ENCODE assay signal across 21 cellular contexts in the genomic region with DNA sequence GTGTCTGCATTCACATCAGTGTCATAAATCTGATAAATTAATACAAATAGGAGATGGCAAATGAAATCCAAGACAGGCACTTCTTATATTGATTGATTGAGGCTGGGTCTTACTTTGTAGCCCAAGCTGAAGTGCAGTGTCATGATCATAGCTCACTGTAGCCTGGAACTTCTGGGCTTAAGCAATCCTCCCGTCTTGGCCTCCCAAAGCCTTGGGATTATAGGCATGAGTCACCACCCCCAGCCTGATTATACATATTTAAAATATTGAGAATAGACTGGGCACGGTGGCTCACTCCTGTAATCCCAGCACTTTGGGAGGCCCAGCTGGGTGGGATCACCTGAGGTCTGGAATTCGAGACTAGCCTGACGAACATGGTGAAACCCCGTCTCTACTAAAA. TPM values are rescaled to one million over a fixed set of nuclear protein-coding genes. Genes with fewer than 3 reads are reported as not detected.
DNase-seq lines count a peak whose midpoint lies in the region; ATAC-seq, FAIRE-seq and TF ChIP-seq lines count a peak whose summit lies in the region.
"Had no signal": no experiment of that assay in that cellular context is flagged by ENCODE, and none has a peak within 500 bp of the region (broad histone marks: within the 10 kb centered on the region; RNA-seq: fewer than 3 reads in every experiment).

No MANE protein-coding gene starts in this region.

- H3K27ac ChIP-seq in ACC112 (ENCODE audit: low read depth, low read length) (peak overlapping the region; percentile 71), astrocyte (ENCODE audit: low read depth, low read length) (no peak overlapping the region), gastrocnemius medialis (no peak overlapping the region)
- H3K27ac ChIP-seq: foreskin keratinocyte, stomach had no signal

- no peak for TF ChIP-seq CTCF in astrocyte (IDR thresholded peaks at IDR 0.05; ENCODE audit: insufficient read depth, low read depth, low read length)
- no peak for TF ChIP-seq CTCF in foreskin fibroblast (IDR thresholded peaks at IDR 0.05; ENCODE audit: low read depth, low read length)
- no peak for TF ChIP-seq CTCF in gastrocnemius medialis (IDR thresholded peaks at IDR 0.05 in 4 of 5, conservative IDR thresholded peaks at IDR 0.05 in 1 of 5)

- H3K9me3 ChIP-seq in astrocyte (ENCODE audit: insufficient read depth, low read depth, low read length) = no peaks in the 10 kb centered on the region
- no peaks in the 10 kb centered on the region for H3K9me3 ChIP-seq in gastrocnemius medialis
- H3K9me3 ChIP-seq: mucosa of descending colon, stomach had no signal

- H3K4me2 ChIP-seq in astrocyte (ENCODE audit: low read length) = no peak overlapping the region

- in situ Hi-C loops in gastrocnemius medialis (cut with MboI; ENCODE audit: low sequenced_read_pairs in 4 of 4) = no loop called here

- H3K4me3 ChIP-seq in ACC112 (ENCODE audit: low read depth, low read length) (no peak overlapping the region), astrocyte (ENCODE audit: insufficient read depth, low read depth, low read length) (no peak overlapping the region), foreskin fibroblast (ENCODE audit: low read depth in 1 of 2, low read length in 2 of 2) (no peak overlapping the region), gastrocnemius medialis (no peak overlapping the region)
- H3K4me3 ChIP-seq: GM12878, mucosa of descending colon, stomach had no signal

- H3K36me3 ChIP-seq in ACC112 (ENCODE audit: insufficient read depth, low read length) (peaks cover 12% of the 10 kb centered on the region), astrocyte (ENCODE audit: insufficient read depth, low read length) (peaks cover 11% of the 10 kb centered on the region), gastrocnemius medialis (no peaks in the 10 kb centered on the region)

- peaks cover 60% of the 10 kb centered on the region for H4K20me1 ChIP-seq in astrocyte (ENCODE audit: insufficient read depth, low read length)

- TF ChIP-seq POLR2A in gastrocnemius medialis (IDR thresholded peaks at IDR 0.05) = no peak

- H3K36me3 Mint-ChIP-seq in astrocyte (ENCODE audit: low read depth, unreplicated experiment) = peaks cover 16% of the 10 kb centered on the region

- ATAC-seq in gastrocnemius medialis (no peak), HG03097 (IDR thresholded peaks at IDR 0.05; ENCODE audit: low FRiP score, unreplicated experiment) (no peak), Right ventricle myocardium inferior (no peak)
- ATAC-seq: activated T-helper 17 cell treated with anti-CD3 and anti-CD28 coated beads, Interleukin-2, amount 50 U/mL, for 72 hours; foreskin keratinocyte; GM12878; left lobe of liver; mucosa of descending colon had no signal

- peaks cover 66% of the 10 kb centered on the region for H3K79me2 ChIP-seq in ACC112 (ENCODE audit: control insufficient read depth, insufficient read depth, low read length, unreplicated experiment)
- peaks cover 92% of the 10 kb centered on the region for H3K79me2 ChIP-seq in astrocyte (ENCODE audit: insufficient read depth, low read length)

- peak; percentile 26 for DNase-seq in HS-5 (ENCODE audit: low read depth)
- DNase-seq in astrocyte (ENCODE audit: low read depth) = no peak
- peak; percentile 28 to 60 for DNase-seq in foreskin fibroblast
- no peak for DNase-seq in gastrocnemius medialis
- no peak for DNase-seq in stimulated activated CD4-positive, alpha-beta T cell treated with anti-CD3 and anti-CD28 coated beads, Interleukin-15, amount 100 ng/mL, for 24 hours
- no peak for DNase-seq in Right ventricle myocardium inferior (ENCODE audit: missing footprints)
- DNase-seq: COR-L47; GDM1; KG1; mucosa of descending colon; NCI-H1417 treated with DMSO at 0.1 percent for 48 hours; NK-92 treated with Interleukin-12 subunit alpha and Interleukin-12 subunit beta, amount 100 ng/mL, for 24 hours; SHP77; stomach had no signal

- intact Hi-C loops in gastrocnemius medialis (cut with DNase I; ENCODE audit: low total_unique reads) = no loop called here
- intact Hi-C loops in Right ventricle myocardium inferior (cut with DNase I) = no loop called here

- H3K9me3 Mint-ChIP-seq in astrocyte (ENCODE audit: unreplicated experiment) = no peaks in the 10 kb centered on the region
- H3K9me3 Mint-ChIP-seq: activated T-helper 17 cell treated with anti-CD3 and anti-CD28 coated beads, Interleukin-2, amount 50 U/mL, for 72 hours; T-helper 1 cell treated with Interleukin-12 subunit alpha and Interleukin-12 subunit beta and Interleukin-4 antibody, amounts not matched to agents 30 μg/mL and 1 μg/mL, for 36 hours had no signal

- FAIRE-seq in astrocyte (lab: Jason Lieb, UNC) = no peak
- FAIRE-seq: GM12878 had no signal

- H3K9ac ChIP-seq in astrocyte (ENCODE audit: low read length) = no peak overlapping the region

- no peak overlapping the region for H2AFZ ChIP-seq in ACC112 (ENCODE audit: low read length, unreplicated experiment)
- H2AFZ ChIP-seq in astrocyte (ENCODE audit: low read depth, low read length) = no peak overlapping the region

- H3K27me3 ChIP-seq in ACC112 (ENCODE audit: insufficient read depth, low read length) (no peaks in the 10 kb centered on the region), astrocyte (ENCODE audit: insufficient read depth, low read length) (no peaks in the 10 kb centered on the region), gastrocnemius medialis (no peaks in the 10 kb centered on the region)
- H3K27me3 ChIP-seq: foreskin keratinocyte, stomach had no signal

- H3K27ac Mint-ChIP-seq in astrocyte (ENCODE audit: unreplicated experiment) = no peak overlapping the region
- H3K27ac Mint-ChIP-seq: activated T-helper 17 cell treated with anti-CD3 and anti-CD28 coated beads, Interleukin-2, amount 50 U/mL, for 72 hours had no signal

- peak overlapping the region; percentile 11 for H3K4me3 Mint-ChIP-seq in astrocyte (ENCODE audit: unreplicated experiment)
- H3K4me3 Mint-ChIP-seq: activated T-helper 17 cell treated with anti-CD3 and anti-CD28 coated beads, Interleukin-2, amount 50 U/mL, for 72 hours; T-helper 1 cell treated with Interleukin-12 subunit alpha and Interleukin-12 subunit beta and Interleukin-4 antibody, amounts not matched to agents 30 μg/mL and 1 μg/mL, for 36 hours had no signal

- H3K4me1 Mint-ChIP-seq in astrocyte (ENCODE audit: low read depth, unreplicated experiment) = peaks cover 5% of the 10 kb centered on the region

- H3K27me3 Mint-ChIP-seq in astrocyte (ENCODE audit: low read depth, unreplicated experiment) = no peaks in the 10 kb centered on the region
- H3K27me3 Mint-ChIP-seq: activated T-helper 17 cell treated with anti-CD3 and anti-CD28 coated beads, Interleukin-2, amount 50 U/mL, for 72 hours had no signal

- H3K4me1 ChIP-seq in ACC112 (ENCODE audit: control insufficient read depth, insufficient read depth, low read length, unreplicated experiment) = peaks cover 6% of the 10 kb centered on the region
- no peaks in the 10 kb centered on the region for H3K4me1 ChIP-seq in astrocyte (ENCODE audit: insufficient read depth, low read length)
- peaks cover 35 to 37% of the 10 kb centered on the region in 2 donors for H3K4me1 ChIP-seq in gastrocnemius medialis
- H3K4me1 ChIP-seq: foreskin keratinocyte had no signal

RNA-seq across cellular contexts. Expression of gene MARK3, which starts 51.3 kb away (rescaled TPM):
- total RNA-seq in astrocyte (111 and 124 TPM in 2 replicates), gastrocnemius medialis (10 to 100 TPM; 60.2 to 73.1 (median 71.6) TPM), Right ventricle myocardium inferior (123 TPM)

Comparison
In these comparisons a context has a peak if more than half of its experiments do, and no peak if none do; other contexts are left out.
1. DNase-seq: peak in HS-5 (single experiment) and foreskin fibroblast (2 of 2); none in astrocyte (single experiment), gastrocnemius medialis (0 of 2), stimulated activated CD4-positive, alpha-beta T cell treated with anti-CD3 and anti-CD28 coated beads, Interleukin-15, amount 100 ng/mL, for 24 hours (single experiment) and Right ventricle myocardium inferior (single experiment).